10 cellular contexts compared by ENCODE assay signal in the genomic region with DNA sequence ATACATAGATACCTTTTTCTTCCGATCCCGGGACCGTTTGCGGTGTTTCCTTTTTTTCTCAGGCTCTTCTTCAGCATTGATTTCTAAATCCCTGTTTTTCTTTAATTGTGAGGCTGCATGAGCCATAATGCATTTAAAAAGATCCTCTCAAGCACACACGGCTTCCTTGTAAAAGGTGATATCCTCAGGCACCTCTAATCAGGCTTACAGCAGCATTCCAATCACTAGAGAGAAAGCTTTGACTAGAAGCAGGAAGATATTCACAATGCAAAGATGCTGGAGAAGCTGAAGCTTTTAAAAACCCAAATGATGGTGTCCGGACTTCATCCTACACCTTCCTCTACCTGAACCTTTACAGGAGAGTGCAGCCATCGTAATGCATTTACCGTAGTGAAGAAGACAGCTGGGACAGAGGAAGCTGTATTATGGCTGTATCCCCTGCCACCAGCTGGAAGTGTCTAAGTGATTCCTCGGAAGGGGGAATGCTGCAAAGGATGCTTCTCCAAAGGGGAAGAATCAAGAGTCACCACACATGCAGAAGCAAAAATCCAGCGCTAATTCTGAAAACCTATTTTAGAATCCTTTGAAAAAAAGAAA. TPM values are rescaled to one million over a fixed set of nuclear protein-coding genes. Genes with fewer than 3 reads are reported as not detected.
DNase-seq lines count a peak whose midpoint lies in the region; ATAC-seq and TF ChIP-seq lines count a peak whose summit lies in the region.
"Had no signal": no experiment of that assay in that cellular context is flagged by ENCODE, and none has a peak within 500 bp of the region (broad histone marks: within the 10 kb centered on the region; RNA-seq: fewer than 3 reads in every experiment).

TSS of gene ANK3 (minus strand) at position 463 of the 597 bp plus-strand sequence. CDS start at position 126, 337 bp downstream.

- H3K4me1 ChIP-seq in mesodermal cell (ENCODE audit: control insufficient read depth, insufficient read depth, low read length, poor library complexity, severe bottlenecking) (peaks cover 22% of the 10 kb centered on the region), thoracic aorta (ENCODE audit: control insufficient read depth in 1 of 2, low read depth in 2 of 2) (peaks cover 6 to 9% of the 10 kb centered on the region in 2 donors)

- ATAC-seq in thoracic aorta (ENCODE audit: insufficient number of reproducible peaks, low FRiP score, low read depth), result no peak
- ATAC-seq in GM21528 (IDR thresholded peaks at IDR 0.05; ENCODE audit: low FRiP score, unreplicated experiment), result no peak

- peak within 1 kb of the TSS; percentile 81 for H3K27ac ChIP-seq in caudate nucleus (ENCODE audit: low read depth, low read length)
- peak within 1 kb of the TSS; percentile 47 for H3K27ac ChIP-seq in mesodermal cell (ENCODE audit: low read depth, low read length, severe bottlenecking)
- H3K27ac ChIP-seq in thoracic aorta, result no peak within 1 kb of the TSS

- no peak for TF ChIP-seq CTCF in thoracic aorta (IDR thresholded peaks at IDR 0.05)

- no peaks in the 10 kb centered on the region for H3K27me3 ChIP-seq in thoracic aorta (replicated peaks; ENCODE audit: insufficient read depth)

- H3K4me3 ChIP-seq in mesodermal cell (ENCODE audit: extremely low read depth, insufficient read depth, low read length, poor library complexity, severe bottlenecking) (no peak within 1 kb of the TSS), thoracic aorta (no peak within 1 kb of the TSS)

- WGBS in mesodermal cell (ENCODE audit: insufficient coverage in 2 of 2), 2 experiments, result 84 to 92% methylated on average over 5 to 6 of the region's 10 CpGs

- H3K36me3 ChIP-seq in mesodermal cell (ENCODE audit: control insufficient read depth, insufficient read depth, low read length) (no peaks in the 10 kb centered on the region), thoracic aorta (no peaks in the 10 kb centered on the region)

- DNase-seq in NCI-H345 (lab: John Stamatoyannopoulos, UW) (peak; percentile 45), NCI-H345 treated with DMSO at 0.1 percent for 48 hours (lab: John Stamatoyannopoulos, UW; ENCODE audit: unreplicated experiment) (no peak), caudate nucleus (lab: John Stamatoyannopoulos, UW) (peak in 2 of 61 donors; percentile 33 to 66), thoracic aorta (ENCODE audit: low spot score) (no peak), OCI-M2 (lab: John Stamatoyannopoulos, UW; ENCODE audit: unreplicated experiment) (no peak)
- DNase-seq in activated naive CD4-positive, alpha-beta T cell treated with Interleukin-2 at 50 U/mL for 16 hours, result no peak
- DNase-seq: ACHN, activated gamma-delta T cell had no signal

- H3K9me3 ChIP-seq in mesodermal cell (ENCODE audit: control insufficient read depth, low read length), result no peaks in the 10 kb centered on the region
- no peaks in the 10 kb centered on the region for H3K9me3 ChIP-seq in thoracic aorta

RNA-seq across cellular contexts. Expression of gene ANK3, which starts in this region (rescaled TPM):
- polyA plus RNA-seq in mesodermal cell (2013, experiment 1 of 2), result 107 TPM
- 108 TPM for polyA plus RNA-seq in mesodermal cell (2013, experiment 2 of 2)
- total RNA-seq in thoracic aorta, result 100 to 1,000 TPM in 1 of 2 donors, 10 to 100 TPM in 1; 55.4 to 126 TPM

Comparison
In these comparisons a context has a peak if more than half of its experiments do, and no peak if none do; other contexts are left out.
1. H3K27ac ChIP-seq: peak in caudate nucleus (single experiment) and mesodermal cell (single experiment); none in thoracic aorta (0 of 2).